In genomic region chr12:94261781-94262180, GRCh38 we compare ENCODE assay signal across 9 cellular contexts.
DNase-seq lines count a peak whose midpoint lies in the region; FAIRE-seq lines count a peak whose summit lies in the region.
"Had no signal": no experiment of that assay in that cellular context is flagged by ENCODE, and none has a peak within 500 bp of the region (broad histone marks: within the 10 kb centered on the region; RNA-seq: fewer than 3 reads in every experiment).

No MANE protein-coding gene starts in this region.

- peak overlapping the region; percentile 94 for H3K27ac Mint-ChIP-seq in T-helper 1 cell treated with Interleukin-12 subunit alpha and Interleukin-12 subunit beta and Interleukin-4 antibody, amounts not matched to agents 30 μg/mL and 1 μg/mL, for 36 hours
- peak overlapping the region; percentile 99 for H3K27ac Mint-ChIP-seq in activated naive CD8-positive, alpha-beta T cell

- H3K4me1 ChIP-seq in iPS-18a (ENCODE audit: control insufficient read depth, low read depth, low read length), result peaks cover 40% of the 10 kb centered on the region
- H3K4me1 ChIP-seq in subcutaneous abdominal adipose tissue (ENCODE audit: control insufficient read depth in 5 of 5, insufficient read depth in 5 of 5, low read length in 5 of 5), result peaks cover 3 to 47% (median 24%) of the 10 kb centered on the region in 5 donors
- peaks cover 0 to 9% of the 10 kb centered on the region in 2 donors for H3K4me1 ChIP-seq in small intestine (ENCODE audit: control insufficient read depth in 2 of 2, insufficient read depth in 1 of 2, low read depth in 1 of 2, low read length in 1 of 2)

- no peaks in the 10 kb centered on the region for H3K27me3 ChIP-seq in iPS-18a (ENCODE audit: control insufficient read depth, insufficient read depth, low read length)
- H3K27me3 ChIP-seq in subcutaneous abdominal adipose tissue (ENCODE audit: control insufficient read depth in 5 of 5, insufficient read depth in 4 of 5, low read length in 5 of 5), result no peaks in the 10 kb centered on the region
- H3K27me3 ChIP-seq in small intestine (ENCODE audit: control insufficient read depth in 2 of 2, insufficient read depth in 2 of 2, low read length in 2 of 2), result no peaks in the 10 kb centered on the region

- H3K4me1 Mint-ChIP-seq in T-helper 1 cell treated with Interleukin-12 subunit alpha and Interleukin-12 subunit beta and Interleukin-4 antibody, amounts not matched to agents 30 μg/mL and 1 μg/mL, for 36 hours (ENCODE audit: low read depth), result peaks cover 36% of the 10 kb centered on the region
- H3K4me1 Mint-ChIP-seq in activated naive CD8-positive, alpha-beta T cell (ENCODE audit: low read depth), result peaks cover 32% of the 10 kb centered on the region

- H3K27ac ChIP-seq in iPS-18a (ENCODE audit: low read length) (no peak overlapping the region), subcutaneous abdominal adipose tissue (ENCODE audit: low read depth, low read length) (peak overlapping the region; percentile 77), small intestine (ENCODE audit: low read depth in 1 of 2, low read length in 1 of 2) (peak overlapping the region in 1 of 2 donors; percentile 88)
- H3K27ac ChIP-seq: 22Rv1 had no signal

- FAIRE-seq in small intestine (lab: Jason Lieb, UNC), result no peak

- H3K27me3 Mint-ChIP-seq in T-helper 1 cell treated with Interleukin-12 subunit alpha and Interleukin-12 subunit beta and Interleukin-4 antibody, amounts not matched to agents 30 μg/mL and 1 μg/mL, for 36 hours (ENCODE audit: low read depth), result no peaks in the 10 kb centered on the region
- no peaks in the 10 kb centered on the region for H3K27me3 Mint-ChIP-seq in activated naive CD8-positive, alpha-beta T cell

- H3K36me3 Mint-ChIP-seq in T-helper 1 cell treated with Interleukin-12 subunit alpha and Interleukin-12 subunit beta and Interleukin-4 antibody, amounts not matched to agents 30 μg/mL and 1 μg/mL, for 36 hours (ENCODE audit: low read depth), result peaks cover 45% of the 10 kb centered on the region
- peaks cover 16% of the 10 kb centered on the region for H3K36me3 Mint-ChIP-seq in activated naive CD8-positive, alpha-beta T cell

- H3K36me3 ChIP-seq in iPS-18a (ENCODE audit: control insufficient read depth, low read depth, low read length) (no peaks in the 10 kb centered on the region), subcutaneous abdominal adipose tissue (ENCODE audit: control insufficient read depth in 5 of 5, insufficient read depth in 5 of 5, low read length in 5 of 5) (no peaks in the 10 kb centered on the region), small intestine (ENCODE audit: control insufficient read depth in 2 of 2, insufficient read depth in 2 of 2, low read length in 2 of 2) (no peaks in the 10 kb centered on the region)

- H3K9me3 Mint-ChIP-seq in T-helper 1 cell treated with Interleukin-12 subunit alpha and Interleukin-12 subunit beta and Interleukin-4 antibody, amounts not matched to agents 30 μg/mL and 1 μg/mL, for 36 hours, result no peaks in the 10 kb centered on the region
- no peaks in the 10 kb centered on the region for H3K9me3 Mint-ChIP-seq in activated naive CD8-positive, alpha-beta T cell (ENCODE audit: low read depth)

- DNase-seq in T-helper 1 cell (no peak), small intestine (no peak), NCI-H1048 (lab: John Stamatoyannopoulos, UW) (no peak)
- DNase-seq in stimulated activated CD4-positive, alpha-beta T cell treated with anti-CD3 and anti-CD28 coated beads, Interleukin-4, amount 100 ng/mL, for 24 hours, result no peak

- 48 to 62% (median 60%) methylated on average over 3 of the region's 3 CpGs for WGBS in small intestine, 3 donors

- H3K4me3 ChIP-seq in iPS-18a (ENCODE audit: low read length) (peak overlapping the region; percentile 43), subcutaneous abdominal adipose tissue (ENCODE audit: low read depth in 1 of 5, low read length in 5 of 5) (peak overlapping the region; percentile 71 to 92 (median 84)), small intestine (ENCODE audit: low read depth in 1 of 2, low read length in 2 of 2) (peak overlapping the region in 1 of 2 donors; percentile 60)

- H3K9me3 ChIP-seq in iPS-18a (ENCODE audit: control insufficient read depth, low read depth, low read length), result no peaks in the 10 kb centered on the region
- no peaks in the 10 kb centered on the region for H3K9me3 ChIP-seq in subcutaneous abdominal adipose tissue (ENCODE audit: control insufficient read depth in 5 of 5, low read length in 5 of 5)
- H3K9me3 ChIP-seq in small intestine (ENCODE audit: control insufficient read depth, low read depth), result no peaks in the 10 kb centered on the region

- H3K9ac ChIP-seq in iPS-18a (ENCODE audit: low read length), result no peak overlapping the region
- peak overlapping the region in 4 of 5 donors; percentile 17 to 64 (median 37) for H3K9ac ChIP-seq in subcutaneous abdominal adipose tissue (ENCODE audit: low read length in 5 of 5)

- peak overlapping the region; percentile 74 for H3K4me3 Mint-ChIP-seq in T-helper 1 cell treated with Interleukin-12 subunit alpha and Interleukin-12 subunit beta and Interleukin-4 antibody, amounts not matched to agents 30 μg/mL and 1 μg/mL, for 36 hours
- H3K4me3 Mint-ChIP-seq in activated naive CD8-positive, alpha-beta T cell, result peak overlapping the region; percentile 95
